In the genomic region with DNA sequence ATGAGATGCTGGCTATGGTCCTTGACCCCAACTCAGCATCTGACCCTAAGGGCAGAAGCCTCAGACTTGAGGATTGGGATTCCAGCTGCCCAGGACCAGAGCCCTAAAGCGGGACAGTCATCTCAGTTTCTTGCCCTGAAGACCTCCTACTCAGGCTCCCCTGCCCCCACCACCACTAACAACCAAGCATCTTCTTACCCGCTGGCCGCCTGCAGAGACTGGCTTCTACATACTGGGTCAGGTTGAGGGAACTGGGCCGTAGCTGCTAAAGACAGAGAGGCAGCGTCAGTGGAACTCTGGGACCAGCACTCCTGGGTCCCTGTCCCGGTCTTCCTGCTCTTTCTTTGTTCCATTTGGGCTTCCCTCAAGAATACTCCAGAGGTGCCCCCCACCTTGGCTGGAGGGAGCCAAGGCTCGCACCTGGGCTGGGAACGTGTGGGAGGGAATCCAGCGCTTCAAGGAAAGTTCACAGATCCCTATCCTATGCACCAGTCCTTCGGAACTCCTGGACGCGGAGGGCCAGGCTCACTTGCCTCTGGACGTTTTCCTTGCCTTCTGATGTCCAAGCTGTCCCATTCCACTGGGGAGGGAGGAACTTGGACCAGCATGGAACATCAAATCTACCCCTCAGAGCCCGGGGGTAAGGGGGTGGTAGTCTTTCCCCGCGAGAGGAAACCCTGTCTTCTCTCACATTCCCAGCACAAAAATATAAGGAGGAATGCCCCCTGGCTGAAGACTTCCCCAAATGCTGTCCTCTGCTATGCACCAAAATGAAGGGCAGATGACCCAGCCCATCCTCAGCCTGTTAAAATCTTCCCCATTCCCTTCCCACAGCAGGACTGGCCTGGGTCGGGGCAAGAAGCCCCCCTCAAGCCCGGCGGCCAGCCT, we compare ENCODE assay signal across 7 cellular contexts. TPM values are rescaled to one million over a fixed set of nuclear protein-coding genes. Genes with fewer than 3 reads are reported as not detected.
DNase-seq lines count a peak whose midpoint lies in the region; ATAC-seq and TF ChIP-seq lines count a peak whose summit lies in the region.
"Had no signal": no experiment of that assay in that cellular context is flagged by ENCODE, and none has a peak within 500 bp of the region (broad histone marks: within the 10 kb centered on the region; RNA-seq: fewer than 3 reads in every experiment).

No MANE protein-coding gene starts in this region.

- peak overlapping the region; percentile 66 for H3K27ac Mint-ChIP-seq in activated CD4-positive, alpha-beta T cell treated with anti-CD3 and anti-CD28 coated beads, Interleukin-2, amount 10 ng/mL, durations not matched to agents 24 days and 14 days

- H3K4me1 Mint-ChIP-seq in activated CD4-positive, alpha-beta T cell treated with anti-CD3 and anti-CD28 coated beads, Interleukin-2, amount 10 ng/mL, durations not matched to agents 24 days and 14 days: peaks cover 56% of the 10 kb centered on the region

- no peak for TF ChIP-seq POLR2A in thyroid gland (IDR thresholded peaks at IDR 0.05)

- no peaks in the 10 kb centered on the region for H3K9me3 ChIP-seq in left ventricle myocardium inferior (replicated peaks)
- H3K9me3 ChIP-seq in thyroid gland: no peaks in the 10 kb centered on the region

- no peaks in the 10 kb centered on the region for H3K27me3 Mint-ChIP-seq in activated CD4-positive, alpha-beta T cell treated with anti-CD3 and anti-CD28 coated beads, Interleukin-2, amount 10 ng/mL, durations not matched to agents 24 days and 14 days

- TF ChIP-seq CTCF in left ventricle myocardium inferior (IDR thresholded peaks at IDR 0.05; ENCODE audit: borderline replicate concordance) (no peak), thyroid gland (IDR thresholded peaks at IDR 0.05) (no peak)

- ATAC-seq in HG03571 (IDR thresholded peaks at IDR 0.05; ENCODE audit: unreplicated experiment): no peak

- H3K4me3 ChIP-seq in left ventricle myocardium inferior (peak overlapping the region; percentile 75), thyroid gland (replicated peaks in 1 of 3) (peak overlapping the region; percentile 4 to 54 (median 53))

- peak overlapping the region; percentile 81 for H3K27ac ChIP-seq in left ventricle myocardium inferior (replicated peaks)
- peak overlapping the region; percentile 83 to 91 (median 84) for H3K27ac ChIP-seq in thyroid gland

- peak overlapping the region; percentile 73 for H3K4me3 Mint-ChIP-seq in activated CD4-positive, alpha-beta T cell treated with anti-CD3 and anti-CD28 coated beads, Interleukin-2, amount 10 ng/mL, durations not matched to agents 24 days and 14 days

- H3K36me3 Mint-ChIP-seq in activated CD4-positive, alpha-beta T cell treated with anti-CD3 and anti-CD28 coated beads, Interleukin-2, amount 10 ng/mL, durations not matched to agents 24 days and 14 days (ENCODE audit: low read depth): peaks cover 8% of the 10 kb centered on the region

- 27 to 54% methylated on average over 14 to 19 of the region's 19 CpGs for WGBS in thyroid gland, 2 donors

- intact Hi-C loops in activated CD4-positive, alpha-beta T cell treated with anti-CD3 and anti-CD28 coated beads, Interleukin-2, amount 10 ng/mL, durations not matched to agents 24 days and 14 days (cut with micrococcal nuclease): no loop called here
- intact Hi-C loops in left ventricle myocardium inferior (cut with micrococcal nuclease) (no loop called here), thyroid gland (cut with DNase I) (no loop called here)

- no peaks in the 10 kb centered on the region for H3K9me3 Mint-ChIP-seq in activated CD4-positive, alpha-beta T cell treated with anti-CD3 and anti-CD28 coated beads, Interleukin-2, amount 10 ng/mL, durations not matched to agents 24 days and 14 days

- H3K27me3 ChIP-seq in left ventricle myocardium inferior (ENCODE audit: low read depth) (no peaks in the 10 kb centered on the region), thyroid gland (no peaks in the 10 kb centered on the region)

- DNase-seq in activated CD4-positive, alpha-beta T cell treated with anti-CD3 and anti-CD28 coated beads, Interleukin-2, amount 10 ng/mL, durations not matched to agents 24 days and 14 days: no peak
- no peak for DNase-seq in activated CD4-positive, alpha-beta T cell treated with anti-CD3 and anti-CD28 coated beads for 4 hours
- no peak for DNase-seq in left ventricle myocardium inferior
- DNase-seq in thyroid gland: peak; percentile 45 to 51
- no peak for DNase-seq in KG1 (lab: John Stamatoyannopoulos, UW)
- DNase-seq: NCI-H526 treated with DMSO at 0.1 percent for 48 hours had no signal

- H3K4me1 ChIP-seq in left ventricle myocardium inferior (peaks cover 41% of the 10 kb centered on the region), thyroid gland (peaks cover 32 to 46% of the 10 kb centered on the region in 2 donors)

- H3K36me3 ChIP-seq in left ventricle myocardium inferior (no peaks in the 10 kb centered on the region), thyroid gland (peaks cover 0 to 9% of the 10 kb centered on the region in 2 donors)

RNA-seq across cellular contexts. Expression of gene RARG, which starts 0.8 kb away (rescaled TPM):
- total RNA-seq in activated CD4-positive, alpha-beta T cell treated with anti-CD3 and anti-CD28 coated beads, Interleukin-2, amount 10 ng/mL, durations not matched to agents 24 days and 14 days: 57.2 and 58.5 TPM in 2 replicates
- 14.9 TPM for total RNA-seq in left ventricle myocardium inferior
- total RNA-seq in thyroid gland: 10 to 100 TPM; 13.6 to 27.7 (median 23.8) TPM

RNA-seq across cellular contexts. Expression of gene ITGB7, which starts 24.2 kb away (rescaled TPM):
- total RNA-seq in activated CD4-positive, alpha-beta T cell treated with anti-CD3 and anti-CD28 coated beads, Interleukin-2, amount 10 ng/mL, durations not matched to agents 24 days and 14 days: 226 and 239 TPM in 2 replicates
- total RNA-seq in left ventricle myocardium inferior: 1.1 TPM
- 10 to 100 TPM in 1 of 4 donors, 1 to 10 TPM in 3; 3.2 to 15.6 (median 4.9) TPM for total RNA-seq in thyroid gland

RNA-seq across cellular contexts. Expression of gene ESPL1, which starts 36.9 kb away (rescaled TPM):
- 71.8 and 76.7 TPM in 2 replicates for total RNA-seq in activated CD4-positive, alpha-beta T cell treated with anti-CD3 and anti-CD28 coated beads, Interleukin-2, amount 10 ng/mL, durations not matched to agents 24 days and 14 days
- total RNA-seq in left ventricle myocardium inferior (0.36 TPM), thyroid gland (1 to 10 TPM in 1 of 4 donors, under 1 TPM in 3; 0.13 to 1.5 (median 0.52) TPM)

RNA-seq across cellular contexts. Expression of gene CSAD, which starts 50.5 kb away (rescaled TPM):
- total RNA-seq in activated CD4-positive, alpha-beta T cell treated with anti-CD3 and anti-CD28 coated beads, Interleukin-2, amount 10 ng/mL, durations not matched to agents 24 days and 14 days: 21.6 and 25.6 TPM in 2 replicates
- total RNA-seq in left ventricle myocardium inferior: 12.2 TPM
- 10 to 100 TPM; 20.6 to 39.7 (median 25.2) TPM for total RNA-seq in thyroid gland

RNA-seq across cellular contexts. Expression of gene ZNF740, which starts 50.7 kb away (rescaled TPM):
- 44.0 and 50.5 TPM in 2 replicates for total RNA-seq in activated CD4-positive, alpha-beta T cell treated with anti-CD3 and anti-CD28 coated beads, Interleukin-2, amount 10 ng/mL, durations not matched to agents 24 days and 14 days
- 26.5 TPM for total RNA-seq in left ventricle myocardium inferior
- total RNA-seq in thyroid gland: 10 to 100 TPM; 16.5 to 22.8 (median 20.6) TPM

Comparison
In these comparisons a context has a peak if more than half of its experiments do, and no peak if none do; other contexts are left out.
1. DNase-seq: peak in thyroid gland (2 of 2); none in activated CD4-positive, alpha-beta T cell treated with anti-CD3 and anti-CD28 coated beads, Interleukin-2, amount 10 ng/mL, durations not matched to agents 24 days and 14 days (single experiment), activated CD4-positive, alpha-beta T cell treated with anti-CD3 and anti-CD28 coated beads for 4 hours (0 of 2), left ventricle myocardium inferior (single experiment) and KG1 (single experiment).
2. RNA of gene ITGB7, which starts 24.2 kb away (total RNA-seq): 226 to 239 TPM in activated CD4-positive, alpha-beta T cell treated with anti-CD3 and anti-CD28 coated beads, Interleukin-2, amount 10 ng/mL, durations not matched to agents 24 days and 14 days; 3.2 to 15.6 TPM in thyroid gland and 1.1 TPM in left ventricle myocardium inferior (single experiment); every median in the first group is over 10 times any median in the second.
3. RNA of gene ESPL1, which starts 36.9 kb away (total RNA-seq): 71.8 to 76.7 TPM in activated CD4-positive, alpha-beta T cell treated with anti-CD3 and anti-CD28 coated beads, Interleukin-2, amount 10 ng/mL, durations not matched to agents 24 days and 14 days; 0.13 to 1.5 TPM in thyroid gland and 0.36 TPM in left ventricle myocardium inferior (single experiment); every median in the first group is over 10 times any median in the second.